Comparison of ENCODE assay signal across 19 cellular contexts in the genomic region with DNA sequence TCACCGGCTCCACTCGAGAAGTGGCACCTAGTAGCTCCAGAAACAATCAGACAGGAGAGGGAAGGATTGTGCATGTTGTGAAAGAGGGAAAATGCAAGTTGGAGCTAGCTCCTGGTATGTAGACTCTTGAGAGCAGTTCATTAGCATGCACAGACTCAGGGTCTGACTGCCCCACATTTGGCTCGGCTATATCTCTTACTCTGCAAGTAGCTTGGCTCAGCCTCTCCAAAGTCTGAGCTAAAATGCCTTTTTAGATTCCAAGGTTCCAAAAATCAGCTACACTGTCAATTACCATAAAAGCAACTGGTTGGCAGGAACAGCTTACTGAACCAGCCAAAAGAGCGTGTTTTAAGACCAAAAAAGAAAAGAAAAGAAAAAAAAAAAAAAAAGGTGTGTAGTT.
DNase-seq lines count a peak whose midpoint lies in the region; ATAC-seq and TF ChIP-seq lines count a peak whose summit lies in the region.
"Had no signal": no experiment of that assay in that cellular context is flagged by ENCODE, and none has a peak within 500 bp of the region (broad histone marks: within the 10 kb centered on the region; RNA-seq: fewer than 3 reads in every experiment).

No MANE protein-coding gene starts in this region.

- intact Hi-C loops in thyroid gland (cut with DNase I), result no loop called here

- H3K27ac ChIP-seq in RWPE2 (ENCODE audit: poor library complexity, severe bottlenecking), result no peak overlapping the region
- no peak overlapping the region for H3K27ac ChIP-seq in thyroid gland

- 20 to 29% methylated on average over 4 of the region's 4 CpGs for WGBS in thyroid gland, 2 donors

- H3K36me3 ChIP-seq in RWPE2 (ENCODE audit: low read depth) (no peaks in the 10 kb centered on the region), thyroid gland (no peaks in the 10 kb centered on the region)
- H3K36me3 ChIP-seq: BE2C had no signal

- ATAC-seq in RWPE2 (ENCODE audit: low read depth) (peak; percentile 35; the same call in 1 of the 3 replicates), GM19452 (IDR thresholded peaks at IDR 0.05; ENCODE audit: unreplicated experiment) (no peak), HG02623 (IDR thresholded peaks at IDR 0.05; ENCODE audit: unreplicated experiment) (no peak)

- H3K4me3 ChIP-seq in RWPE2 (ENCODE audit: severe bottlenecking) (no peak overlapping the region), epithelial cell of esophagus (ENCODE audit: low read length) (no peak overlapping the region), thyroid gland (replicated peaks in 1 of 3) (no peak overlapping the region)

- no peaks in the 10 kb centered on the region for H3K9me3 ChIP-seq in RWPE2 (ENCODE audit: severe bottlenecking)
- H3K9me3 ChIP-seq in thyroid gland, result no peaks in the 10 kb centered on the region
- H3K9me3 ChIP-seq: BE2C, Caco-2 had no signal

- TF ChIP-seq POLR2A in thyroid gland (IDR thresholded peaks at IDR 0.05), result no peak

- H3K27me3 ChIP-seq in RWPE2 (ENCODE audit: insufficient read depth, poor library complexity, severe bottlenecking) (no peaks in the 10 kb centered on the region), thyroid gland (no peaks in the 10 kb centered on the region)

- TF ChIP-seq CTCF in RWPE2 (IDR thresholded peaks at IDR 0.05; ENCODE audit: poor library complexity, severe bottlenecking), result no peak
- no peak for TF ChIP-seq CTCF in epithelial cell of esophagus (IDR thresholded peaks at IDR 0.05; ENCODE audit: insufficient read depth, low read depth, low read length, missing control alignments)
- no peak for TF ChIP-seq CTCF in thyroid gland (IDR thresholded peaks at IDR 0.05)

- H3K4me1 ChIP-seq in RWPE2 (ENCODE audit: insufficient read depth, poor library complexity, severe bottlenecking), result no peaks in the 10 kb centered on the region
- H3K4me1 ChIP-seq in thyroid gland, result peaks cover 4 to 5% of the 10 kb centered on the region in 2 donors
- H3K4me1 ChIP-seq: BE2C, Caco-2 had no signal

- DNase-seq in RWPE2 (ENCODE audit: low spot score) (no peak), epithelial cell of esophagus (ENCODE audit: low read depth) (peak; percentile 68), midbrain (lab: John Stamatoyannopoulos, UW) (peak; percentile 49), thyroid gland (peak; percentile 12 to 13), HK-2 (ENCODE audit: unreplicated experiment) (no peak)
- DNase-seq: activated CD8-positive, alpha-beta memory T cell treated with anti-CD3 and anti-CD28 coated beads, Interleukin-2, amount 50 U/mL, for 48 hours; activated gamma-delta T cell treated with Interleukin-2 at 50 U/mL for 16 hours; amniotic stem cell; BE2C; Caco-2; EL; Karpas-422; kidney; NCI-H1092 treated with DMSO at 0.1 percent for 48 hours; NCI-H2081 treated with DMSO at 0.1 percent for 48 hours; NCI-H510A treated with DMSO at 0.1 percent for 48 hours; SIG-M5 had no signal

Comparison
In these comparisons a context has a peak if more than half of its experiments do, and no peak if none do; other contexts are left out.
1. DNase-seq: peak in epithelial cell of esophagus (single experiment), midbrain (single experiment) and thyroid gland (2 of 2); none in RWPE2 (single experiment) and HK-2 (single experiment).